9 cellular contexts compared by ENCODE assay signal in the genomic region with DNA sequence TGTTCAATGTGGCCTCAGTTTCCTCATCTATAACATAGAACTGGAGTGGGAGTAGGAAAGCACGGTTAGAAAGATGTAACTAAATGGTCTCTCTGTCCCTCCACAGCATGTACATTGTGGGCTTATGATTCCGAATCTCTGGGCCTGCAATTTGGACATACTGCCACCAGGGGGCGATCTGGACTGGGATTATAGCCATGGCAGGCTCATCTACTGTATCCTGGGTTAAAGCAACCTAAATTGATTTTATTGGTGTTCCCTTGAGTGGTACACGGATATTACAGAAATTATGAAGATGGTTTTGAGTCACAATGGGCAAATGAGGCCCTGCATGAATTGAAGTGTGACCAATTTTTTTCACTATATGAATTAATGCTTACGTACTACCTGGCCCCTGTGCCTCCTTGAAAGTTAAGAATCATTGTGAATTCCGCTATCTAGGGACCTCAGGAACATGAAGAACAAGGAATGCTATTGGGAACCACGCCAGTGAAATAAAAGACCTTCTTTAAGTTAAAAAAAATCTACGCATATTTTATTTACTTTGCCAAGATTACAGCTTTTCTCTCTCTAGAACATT. TPM values are rescaled to one million over a fixed set of nuclear protein-coding genes. Genes with fewer than 3 reads are reported as not detected.
DNase-seq lines count a peak whose midpoint lies in the region; ATAC-seq and TF ChIP-seq lines count a peak whose summit lies in the region.
"Had no signal": no experiment of that assay in that cellular context is flagged by ENCODE, and none has a peak within 500 bp of the region (broad histone marks: within the 10 kb centered on the region; RNA-seq: fewer than 3 reads in every experiment).

No MANE protein-coding gene starts in this region.

- H3K27me3 Mint-ChIP-seq in neural progenitor cell (ENCODE audit: insufficient read depth, low read depth) = peaks cover 9% of the 10 kb centered on the region

- no peaks in the 10 kb centered on the region for H3K36me3 ChIP-seq in DND-41 (ENCODE audit: insufficient read depth, low read length)
- H3K36me3 ChIP-seq in neural progenitor cell = no peaks in the 10 kb centered on the region

- H3K4me3 ChIP-seq in DND-41 (ENCODE audit: low read depth in 1 of 2, low read length in 2 of 2) (no peak overlapping the region), astrocyte of the cerebellum (ENCODE audit: low read depth, low read length) (no peak overlapping the region), neural progenitor cell (no peak overlapping the region)

- TF ChIP-seq CTCF in DND-41 (IDR thresholded peaks at IDR 0.05; ENCODE audit: borderline replicate concordance, extremely low read depth, low read length, poor library complexity, severe bottlenecking) = peak; percentile 82
- peak; percentile 40 for TF ChIP-seq CTCF in astrocyte of the cerebellum (IDR thresholded peaks at IDR 0.05; ENCODE audit: low read depth, low read length, missing control alignments)
- peak; percentile 77 for TF ChIP-seq CTCF in neural progenitor cell (IDR thresholded peaks at IDR 0.05)

- H3K79me2 ChIP-seq in DND-41 (ENCODE audit: insufficient read depth, low read length) (no peaks in the 10 kb centered on the region), neural progenitor cell (ENCODE audit: low read depth) (no peaks in the 10 kb centered on the region)

- H3K9me3 Mint-ChIP-seq in neural progenitor cell = peaks cover 20% of the 10 kb centered on the region

- in situ Hi-C loops in astrocyte of the cerebellum (cut with HindIII; ENCODE audit: low sequenced_read_pairs) = no loop called here

- H3K4me1 Mint-ChIP-seq in neural progenitor cell = peaks cover 6% of the 10 kb centered on the region

- H3K4me2 ChIP-seq in DND-41 (ENCODE audit: insufficient read depth, low read length) (no peak overlapping the region), neural progenitor cell (no peak overlapping the region)

- H4K20me1 ChIP-seq in DND-41 (ENCODE audit: insufficient read depth, low read length) (no peaks in the 10 kb centered on the region), neural progenitor cell (ENCODE audit: low read depth) (no peaks in the 10 kb centered on the region)

- no peak overlapping the region for H3K27ac Mint-ChIP-seq in neural progenitor cell
- H3K27ac Mint-ChIP-seq: stimulated activated naive CD8-positive, alpha-beta T cell treated with anti-CD3 and anti-CD28 coated beads, Interleukin-15, Interleukin-2, amounts not matched to agents 100 ng/mL and 50 ng/mL, for 24 hours had no signal

- H3F3A ChIP-seq in neural progenitor cell (ENCODE audit: low read depth) = no peaks in the 10 kb centered on the region

- peak; percentile 44 for DNase-seq in DND-41
- peak; percentile 61 for DNase-seq in MV-4-11 (lab: John Stamatoyannopoulos, UW)
- no peak for DNase-seq in astrocyte of the cerebellum (ENCODE audit: low read depth)
- DNase-seq in neural progenitor cell (ENCODE audit: low spot score) = peak; percentile 21
- no peak for DNase-seq in substantia nigra (lab: John Stamatoyannopoulos, UW)
- no peak for DNase-seq in stimulated activated naive CD4-positive, alpha-beta T cell treated with Interleukin-2 at 50 U/mL for 16 hours (lab: John Stamatoyannopoulos, UW)

- no peak overlapping the region for H3K9ac ChIP-seq in DND-41 (ENCODE audit: low read depth, low read length)
- no peak overlapping the region for H3K9ac ChIP-seq in neural progenitor cell

- H3K9me3 ChIP-seq in DND-41 (ENCODE audit: insufficient read depth, low read length, severe bottlenecking) = peaks cover 8% of the 10 kb centered on the region
- peaks cover 7% of the 10 kb centered on the region for H3K9me3 ChIP-seq in neural progenitor cell (ENCODE audit: low read depth)

- ATAC-seq in DND-41 (ENCODE audit: insufficient read depth, low read depth) (no peak), GM21360 (IDR thresholded peaks at IDR 0.05; ENCODE audit: unreplicated experiment) (no peak), GM21447 (IDR thresholded peaks at IDR 0.05; ENCODE audit: unreplicated experiment) (no peak)

- H2AFZ ChIP-seq in DND-41 (ENCODE audit: low read depth, low read length) (no peak overlapping the region), neural progenitor cell (replicated peaks) (no peak overlapping the region)

- H3K27ac ChIP-seq in DND-41 (ENCODE audit: low read length) (no peak overlapping the region), neural progenitor cell (no peak overlapping the region), substantia nigra (ENCODE audit: low read depth, low read length, poor library complexity, severe bottlenecking) (no peak overlapping the region)

- H3K27me3 ChIP-seq in DND-41 (ENCODE audit: insufficient read depth, low read length, poor library complexity) (peaks cover 12% of the 10 kb centered on the region), neural progenitor cell (peaks cover 17% of the 10 kb centered on the region)

- no peaks in the 10 kb centered on the region for H3K36me3 Mint-ChIP-seq in neural progenitor cell

- no peaks in the 10 kb centered on the region for H3K4me1 ChIP-seq in DND-41 (ENCODE audit: insufficient read depth, low read length)
- no peaks in the 10 kb centered on the region for H3K4me1 ChIP-seq in neural progenitor cell

- H3K4me3 Mint-ChIP-seq in neural progenitor cell = no peak overlapping the region
- H3K4me3 Mint-ChIP-seq: stimulated activated naive CD8-positive, alpha-beta T cell treated with anti-CD3 and anti-CD28 coated beads, Interleukin-15, Interleukin-2, amounts not matched to agents 100 ng/mL and 50 ng/mL, for 24 hours had no signal

RNA-seq across cellular contexts. Expression of a gene that starts 32.9 kb away (rescaled TPM):
- total RNA-seq in neural progenitor cell (ENCODE audit: low replicate concordance) = 21.5 and 53.4 TPM in 2 replicates

RNA-seq across cellular contexts. Expression of a gene that starts 33.2 kb away (rescaled TPM):
- total RNA-seq in neural progenitor cell (ENCODE audit: low replicate concordance) = 36.9 and 157 TPM in 2 replicates

Comparison
In these comparisons a context has a peak if more than half of its experiments do, and no peak if none do; other contexts are left out.
1. DNase-seq: peak in DND-41 (single experiment), MV-4-11 (single experiment) and neural progenitor cell (single experiment); none in astrocyte of the cerebellum (single experiment), substantia nigra (0 of 49) and stimulated activated naive CD4-positive, alpha-beta T cell treated with Interleukin-2 at 50 U/mL for 16 hours (single experiment).
2. Peak in every context shown above with its lines, with median percentiles within 50 percentile points of each other: CTCF ChIP-seq.